In the genomic region with DNA sequence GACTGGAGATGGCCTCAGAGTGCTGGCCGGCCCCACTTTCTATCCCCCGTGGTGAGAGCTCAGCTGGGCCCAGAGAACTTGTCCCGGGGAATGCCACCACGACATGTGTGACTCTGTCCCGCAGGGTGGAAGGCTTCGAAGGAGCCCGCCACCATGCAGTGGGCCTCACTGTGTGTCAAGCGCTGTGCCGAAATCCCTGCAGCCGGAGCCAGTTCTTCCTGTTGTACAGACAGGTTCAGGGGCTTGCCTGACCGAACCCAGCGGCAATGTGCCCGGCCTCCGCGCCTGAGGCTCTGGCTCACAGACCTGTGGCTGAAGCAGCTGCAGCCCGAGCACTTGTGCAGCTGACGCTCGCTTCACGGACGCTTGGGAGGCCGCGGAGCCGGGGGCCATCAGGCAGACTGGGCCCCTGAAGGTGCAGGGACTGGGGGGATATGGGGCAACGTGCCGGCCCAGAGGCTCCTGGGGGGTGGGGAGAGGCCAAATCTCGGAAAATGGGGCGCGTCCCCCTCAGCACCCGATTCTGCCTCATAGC, we compare ENCODE assay signal across 8 cellular contexts. TPM values are rescaled to one million over a fixed set of nuclear protein-coding genes. Genes with fewer than 3 reads are reported as not detected.
DNase-seq lines count a peak whose midpoint lies in the region; ATAC-seq and TF ChIP-seq lines count a peak whose summit lies in the region.

No MANE protein-coding gene starts in this region.

- no peaks in the 10 kb centered on the region for H3K9me2 ChIP-seq in Loucy (replicated peaks; ENCODE audit: low read depth, low read length)

- DNase-seq in GM06990 (ENCODE audit: extremely low read depth, insufficient read length): peak; percentile 52
- peak; percentile 29 to 40 for DNase-seq in activated T-cell treated with anti-CD3 and anti-CD28 coated beads, Interleukin-2, amount 50 U/mL, for 72 hours
- peak; percentile 83 for DNase-seq in cardiac septum (ENCODE audit: low spot score)
- no peak for DNase-seq in central memory CD4-positive, alpha-beta T cell

- H4K20me1 ChIP-seq in Loucy (ENCODE audit: insufficient read depth, low read length, poor library complexity, severe bottlenecking): no peaks in the 10 kb centered on the region

- peak overlapping the region; percentile 73 to 90 for H3K4me3 Mint-ChIP-seq in activated T-cell treated with anti-CD3 and anti-CD28 coated beads, Interleukin-2, amount 50 U/mL, for 72 hours

- H3K4me2 ChIP-seq in Loucy (ENCODE audit: low read depth, low read length, poor library complexity, severe bottlenecking) (peak overlapping the region; percentile 95), parathyroid adenoma (ENCODE audit: low read length) (peak overlapping the region; percentile 94)

- no peaks in the 10 kb centered on the region for H3K27me3 Mint-ChIP-seq in activated T-cell treated with anti-CD3 and anti-CD28 coated beads, Interleukin-2, amount 50 U/mL, for 72 hours (ENCODE audit: low read depth)

- peak; percentile 29 to 34 for ATAC-seq in activated T-cell treated with anti-CD3 and anti-CD28 coated beads, Interleukin-2, amount 50 U/mL, for 72 hours (replicated peaks in 1 of 2)
- ATAC-seq in GM18511 (IDR thresholded peaks at IDR 0.05; ENCODE audit: unreplicated experiment): no peak
- ATAC-seq in GM21528 (IDR thresholded peaks at IDR 0.05; ENCODE audit: low FRiP score, unreplicated experiment): no peak

- H3K4me1 Mint-ChIP-seq in activated T-cell treated with anti-CD3 and anti-CD28 coated beads, Interleukin-2, amount 50 U/mL, for 72 hours (ENCODE audit: low read depth): peaks cover 31% of the 10 kb centered on the region

- H3K36me3 Mint-ChIP-seq in activated T-cell treated with anti-CD3 and anti-CD28 coated beads, Interleukin-2, amount 50 U/mL, for 72 hours (ENCODE audit: insufficient read depth in 2 of 2): peaks cover 0 to 3% of the 10 kb centered on the region in 2 donors

- H3K9me3 ChIP-seq in Loucy (ENCODE audit: insufficient read depth, low read depth, low read length): no peaks in the 10 kb centered on the region
- H3K9me3 ChIP-seq in parathyroid adenoma (ENCODE audit: control insufficient read depth, low read length): no peaks in the 10 kb centered on the region

- H3K9me3 Mint-ChIP-seq in activated T-cell treated with anti-CD3 and anti-CD28 coated beads, Interleukin-2, amount 50 U/mL, for 72 hours: no peaks in the 10 kb centered on the region

- no peak for TF ChIP-seq CTCF in GM06990 (IDR thresholded peaks at IDR 0.05; ENCODE audit: insufficient read depth, low read length, poor library complexity, severe bottlenecking)
- no peak for TF ChIP-seq CTCF in Loucy (conservative IDR thresholded peaks at IDR 0.05; ENCODE audit: low read length)
- TF ChIP-seq CTCF in parathyroid adenoma (IDR thresholded peaks at IDR 0.05): no peak

- H3K4me1 ChIP-seq in Loucy (ENCODE audit: insufficient read depth, low read length, poor library complexity, severe bottlenecking): peaks cover 37% of the 10 kb centered on the region
- H3K4me1 ChIP-seq in parathyroid adenoma: peaks cover 2% of the 10 kb centered on the region

- peaks cover 31% of the 10 kb centered on the region for H3K79me2 ChIP-seq in Loucy (ENCODE audit: insufficient read depth, low read length)
- peaks cover 2% of the 10 kb centered on the region for H3K79me2 ChIP-seq in parathyroid adenoma

- peak overlapping the region; percentile 90 for H3K9ac ChIP-seq in Loucy (ENCODE audit: low read depth, low read length, poor library complexity, severe bottlenecking)
- no peak overlapping the region for H3K9ac ChIP-seq in parathyroid adenoma

- peak overlapping the region; percentile 84 for H3K4me3 ChIP-seq in GM06990 (replicated peaks; ENCODE audit: low read depth, low read length)
- peak overlapping the region; percentile 99 for H3K4me3 ChIP-seq in Loucy (ENCODE audit: low read length, poor library complexity, severe bottlenecking)
- H3K4me3 ChIP-seq in parathyroid adenoma (ENCODE audit: low read depth, low read length): peak overlapping the region; percentile 68

- H3K27me3 ChIP-seq in GM06990 (replicated peaks; ENCODE audit: control insufficient read depth, insufficient read depth, low read length): no peaks in the 10 kb centered on the region
- H3K27me3 ChIP-seq in Loucy (ENCODE audit: insufficient read depth, low read length, poor library complexity, severe bottlenecking): no peaks in the 10 kb centered on the region
- no peaks in the 10 kb centered on the region for H3K27me3 ChIP-seq in parathyroid adenoma (ENCODE audit: control insufficient read depth, insufficient read depth, low read length)

- H3K27ac Mint-ChIP-seq in activated T-cell treated with anti-CD3 and anti-CD28 coated beads, Interleukin-2, amount 50 U/mL, for 72 hours: no peak overlapping the region

- H2AFZ ChIP-seq in Loucy (ENCODE audit: low read length): peak overlapping the region; percentile 86; the same call in 1 of the 2 replicates
- H2AFZ ChIP-seq in parathyroid adenoma: peak overlapping the region; percentile 17

- intact Hi-C loops in cardiac septum (cut with DNase I): loop anchor here (2.0 kb wide), 2 partner anchors 13 to 215 kb away; no protein-coding TSS in a partner anchor

- no peaks in the 10 kb centered on the region for H3K36me3 ChIP-seq in GM06990 (ENCODE audit: control insufficient read depth, insufficient read depth, low read length)
- H3K36me3 ChIP-seq in Loucy (ENCODE audit: insufficient read depth, low read length): no peaks in the 10 kb centered on the region
- H3K36me3 ChIP-seq in parathyroid adenoma (ENCODE audit: control insufficient read depth, insufficient read depth, low read length): no peaks in the 10 kb centered on the region

- no peak overlapping the region for H3K27ac ChIP-seq in parathyroid adenoma

- no peaks in the 10 kb centered on the region for H3F3A ChIP-seq in Loucy (ENCODE audit: low read depth)

RNA-seq across cellular contexts. Expression of gene PPM1F, which starts 0.7 kb away (rescaled TPM):
- 10 to 100 TPM; 13.0 to 21.8 TPM for total RNA-seq in activated T-cell treated with anti-CD3 and anti-CD28 coated beads, Interleukin-2, amount 50 U/mL, for 72 hours
- 20.5 TPM for total RNA-seq in cardiac septum

RNA-seq across cellular contexts. Expression of gene TOP3B, which starts 30.6 kb away (rescaled TPM):
- 10 to 100 TPM; 29.6 to 33.2 TPM for total RNA-seq in activated T-cell treated with anti-CD3 and anti-CD28 coated beads, Interleukin-2, amount 50 U/mL, for 72 hours
- 13.1 TPM for total RNA-seq in cardiac septum

Comparison
In these comparisons a context has a peak if more than half of its experiments do, and no peak if none do; other contexts are left out.
1. ATAC-seq: peak in activated T-cell treated with anti-CD3 and anti-CD28 coated beads, Interleukin-2, amount 50 U/mL, for 72 hours (2 of 2); none in GM18511 (single experiment) and GM21528 (single experiment).
2. Peak in every context shown above with its lines, with median percentiles within 50 percentile points of each other: H3K4me3 ChIP-seq.